Comparison of ENCODE assay signal across 18 cellular contexts in the genomic region with DNA sequence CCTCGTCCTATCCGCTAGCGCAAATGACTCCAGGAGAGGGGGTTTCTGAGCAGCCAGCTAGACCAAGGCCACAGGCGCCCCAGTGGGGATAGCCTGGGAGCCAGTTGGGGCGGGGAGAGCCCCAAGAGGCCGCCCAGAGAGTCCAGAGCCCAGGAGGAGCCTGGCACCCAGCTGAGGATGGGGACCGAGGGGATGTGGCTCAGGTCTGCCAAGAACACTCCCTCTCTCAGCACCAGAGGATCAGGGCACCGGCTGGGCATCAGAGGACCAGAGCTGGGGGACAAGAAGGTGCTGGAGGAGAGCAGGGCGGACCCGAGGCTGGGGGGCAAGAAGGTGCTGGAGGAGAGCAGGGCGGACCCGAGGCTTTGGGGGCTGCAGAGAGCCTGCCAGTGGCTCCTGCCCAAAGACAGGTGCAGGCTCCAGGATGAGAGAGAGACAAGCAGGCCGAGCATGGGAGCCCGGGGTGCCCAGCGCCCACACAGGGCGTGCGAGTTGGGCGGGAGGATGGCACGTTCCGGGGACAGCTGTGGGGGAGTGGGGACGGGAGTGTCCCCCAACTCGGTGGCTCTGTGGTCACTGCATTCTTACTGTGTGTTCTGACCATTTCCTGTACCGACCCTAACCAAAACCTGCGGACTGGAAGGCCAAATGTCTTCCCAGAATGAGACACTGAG.
"Had no signal": no experiment of that assay in that cellular context is flagged by ENCODE, and none has a peak within 500 bp of the region (broad histone marks: within the 10 kb centered on the region; RNA-seq: fewer than 3 reads in every experiment).

No MANE protein-coding gene starts in this region.

- H3K9me3 ChIP-seq: ascending aorta, breast epithelium, esophagus muscularis mucosa, suprapubic skin had no signal

- H3K9me3 Mint-ChIP-seq: activated naive CD8-positive, alpha-beta T cell treated with anti-CD3 and anti-CD28 coated beads, Interleukin-2, amount 50 U/mL, for 24 hours; activated T-helper 1 cell treated with anti-CD3 and anti-CD28 coated beads, Interleukin-12 subunit alpha, Interleukin-12 subunit beta, Interleukin-2, Interleukin-4 antibody, amounts not matched to agents 30 ng/mL and 10 ng/mL and 1 ng/mL, durations not matched to agents 14 hours and 24 hours and 36 hours; naive thymus-derived CD8-positive, alpha-beta T cell; stimulated activated naive CD8-positive, alpha-beta T cell treated with anti-CD3 and anti-CD28 coated beads, Interleukin-15, Interleukin-2, amounts not matched to agents 100 ng/mL and 50 ng/mL, for 24 hours; T-helper 1 cell treated with Interleukin-12 subunit alpha and Interleukin-12 subunit beta and Interleukin-4 antibody, amounts not matched to agents 30 μg/mL and 1 μg/mL, for 36 hours; type B pancreatic cell; WTC11 had no signal

- H3K36me3 ChIP-seq: breast epithelium had no signal

- H3K27ac ChIP-seq: ascending aorta, suprapubic skin had no signal

- H3K27me3 ChIP-seq: ascending aorta, breast epithelium, esophagus muscularis mucosa, suprapubic skin had no signal

- H3K4me3 ChIP-seq: ascending aorta, breast epithelium, esophagus muscularis mucosa, smooth muscle cell, suprapubic skin had no signal

- H3K27ac Mint-ChIP-seq: activated CD8-positive, alpha-beta T cell treated with anti-CD3 and anti-CD28 coated beads, Interleukin-2, amount 10 ng/mL, durations not matched to agents 7 days and 5 days; activated naive CD8-positive, alpha-beta T cell treated with anti-CD3 and anti-CD28 coated beads, Interleukin-2, amount 50 U/mL, for 24 hours; activated T-helper 1 cell treated with anti-CD3 and anti-CD28 coated beads, Interleukin-12 subunit alpha, Interleukin-12 subunit beta, Interleukin-2, Interleukin-4 antibody, amounts not matched to agents 30 ng/mL and 10 ng/mL and 1 ng/mL, durations not matched to agents 14 hours and 24 hours and 36 hours; stimulated activated naive CD8-positive, alpha-beta T cell treated with anti-CD3 and anti-CD28 coated beads, Interleukin-15, Interleukin-2, amounts not matched to agents 100 ng/mL and 50 ng/mL, for 24 hours; T-helper 1 cell treated with Interleukin-12 subunit alpha and Interleukin-12 subunit beta and Interleukin-4 antibody, amounts not matched to agents 30 μg/mL and 1 μg/mL, for 36 hours; type B pancreatic cell; WTC11 had no signal

- H3K36me3 Mint-ChIP-seq: type B pancreatic cell, WTC11 had no signal

- DNase-seq: activated CD4-positive, alpha-beta T cell treated with anti-CD3 and anti-CD28 coated beads for 4 hours; activated CD8-positive, alpha-beta memory T cell treated with anti-CD3 and anti-CD28 coated beads, Interleukin-2, amount 50 U/mL, for 48 hours; activated CD8-positive, alpha-beta T cell treated with anti-CD3 and anti-CD28 coated beads, Interleukin-2, amount 10 ng/mL, durations not matched to agents 7 days and 5 days; activated naive CD4-positive, alpha-beta T cell; activated naive CD8-positive, alpha-beta T cell treated with anti-CD3 and anti-CD28 coated beads, Interleukin-2, amount 50 U/mL, for 24 hours; hippocampal formation; mammary epithelial cell; naive thymus-derived CD8-positive, alpha-beta T cell had no signal

- H3K4me1 Mint-ChIP-seq: activated naive CD8-positive, alpha-beta T cell treated with anti-CD3 and anti-CD28 coated beads, Interleukin-2, amount 50 U/mL, for 24 hours had no signal

- H3K4me3 Mint-ChIP-seq: activated CD8-positive, alpha-beta T cell treated with anti-CD3 and anti-CD28 coated beads, Interleukin-2, amount 10 ng/mL, durations not matched to agents 7 days and 5 days; activated naive CD8-positive, alpha-beta T cell treated with anti-CD3 and anti-CD28 coated beads, Interleukin-2, amount 50 U/mL, for 24 hours; activated T-helper 1 cell treated with anti-CD3 and anti-CD28 coated beads, Interleukin-12 subunit alpha, Interleukin-12 subunit beta, Interleukin-2, Interleukin-4 antibody, amounts not matched to agents 30 ng/mL and 10 ng/mL and 1 ng/mL, durations not matched to agents 14 hours and 24 hours and 36 hours; naive thymus-derived CD8-positive, alpha-beta T cell; stimulated activated naive CD8-positive, alpha-beta T cell treated with anti-CD3 and anti-CD28 coated beads, Interleukin-15, Interleukin-2, amounts not matched to agents 100 ng/mL and 50 ng/mL, for 24 hours; T-helper 1 cell treated with Interleukin-12 subunit alpha and Interleukin-12 subunit beta and Interleukin-4 antibody, amounts not matched to agents 30 μg/mL and 1 μg/mL, for 36 hours; type B pancreatic cell; WTC11 had no signal

- H3K27me3 Mint-ChIP-seq: activated naive CD8-positive, alpha-beta T cell treated with anti-CD3 and anti-CD28 coated beads, Interleukin-2, amount 50 U/mL, for 24 hours; naive thymus-derived CD8-positive, alpha-beta T cell; stimulated activated naive CD8-positive, alpha-beta T cell treated with anti-CD3 and anti-CD28 coated beads, Interleukin-15, Interleukin-2, amounts not matched to agents 100 ng/mL and 50 ng/mL, for 24 hours; type B pancreatic cell had no signal
